ENCODE assay signal across 27 cellular contexts in genomic region chr18:73511751-73512525, GRCh38.
DNase-seq lines count a peak whose midpoint lies in the region; ATAC-seq, FAIRE-seq and TF ChIP-seq lines count a peak whose summit lies in the region.
"Had no signal": no experiment of that assay in that cellular context is flagged by ENCODE, and none has a peak within 500 bp of the region (broad histone marks: within the 10 kb centered on the region; RNA-seq: fewer than 3 reads in every experiment).

No MANE protein-coding gene starts in this region.

- no peaks in the 10 kb centered on the region for H3K9me3 ChIP-seq in astrocyte (ENCODE audit: insufficient read depth, low read depth, low read length)
- H3K9me3 ChIP-seq: ovary, tibial nerve had no signal

- no peaks in the 10 kb centered on the region for H3K27me3 ChIP-seq in astrocyte (ENCODE audit: insufficient read depth, low read length)
- H3K27me3 ChIP-seq: hepatocyte, ovary, tibial nerve had no signal

- H3K4me1 Mint-ChIP-seq in astrocyte (ENCODE audit: low read depth, unreplicated experiment) = no peaks in the 10 kb centered on the region
- H3K4me1 Mint-ChIP-seq: activated CD4-positive, alpha-beta memory T cell treated with anti-CD3 and anti-CD28 coated beads, Interleukin-2, amount 10 ng/mL, durations not matched to agents 7 days and 5 days; activated naive CD8-positive, alpha-beta T cell treated with anti-CD3 and anti-CD28 coated beads, Interleukin-2, amount 50 U/mL, for 24 hours had no signal

- no peaks in the 10 kb centered on the region for H3K36me3 Mint-ChIP-seq in astrocyte (ENCODE audit: low read depth, unreplicated experiment)
- H3K36me3 Mint-ChIP-seq: natural killer cell treated with Interleukin-12 subunit alpha and Interleukin-12 subunit beta and Interleukin-15 and Interleukin-18, amount 100 ng/mL, for 72 hours had no signal

- H3K4me3 Mint-ChIP-seq in astrocyte (ENCODE audit: unreplicated experiment) = no peak overlapping the region
- H3K4me3 Mint-ChIP-seq: activated CD4-positive, alpha-beta memory T cell treated with anti-CD3 and anti-CD28 coated beads, Interleukin-2, amount 10 ng/mL, durations not matched to agents 7 days and 5 days; activated naive CD8-positive, alpha-beta T cell treated with anti-CD3 and anti-CD28 coated beads, Interleukin-2, amount 50 U/mL, for 24 hours; natural killer cell treated with Interleukin-12 subunit alpha and Interleukin-12 subunit beta and Interleukin-15 and Interleukin-18, amount 100 ng/mL, for 72 hours; stimulated activated naive CD8-positive, alpha-beta T cell treated with anti-CD3 and anti-CD28 coated beads, Interleukin-15, Interleukin-2, amounts not matched to agents 100 ng/mL and 50 ng/mL, for 24 hours had no signal

- H3K27ac Mint-ChIP-seq in astrocyte (ENCODE audit: unreplicated experiment) = no peak overlapping the region
- H3K27ac Mint-ChIP-seq: activated CD4-positive, alpha-beta memory T cell treated with anti-CD3 and anti-CD28 coated beads, Interleukin-2, amount 10 ng/mL, durations not matched to agents 7 days and 5 days; activated naive CD8-positive, alpha-beta T cell treated with anti-CD3 and anti-CD28 coated beads, Interleukin-2, amount 50 U/mL, for 24 hours; natural killer cell treated with Interleukin-12 subunit alpha and Interleukin-12 subunit beta and Interleukin-15 and Interleukin-18, amount 100 ng/mL, for 72 hours; stimulated activated naive CD8-positive, alpha-beta T cell treated with anti-CD3 and anti-CD28 coated beads, Interleukin-15, Interleukin-2, amounts not matched to agents 100 ng/mL and 50 ng/mL, for 24 hours had no signal

- H3K4me2 ChIP-seq in astrocyte (ENCODE audit: low read length) = no peak overlapping the region
- H3K4me2 ChIP-seq: hepatocyte had no signal

- no peak overlapping the region for H3K9ac ChIP-seq in astrocyte (ENCODE audit: low read length)

- no peak overlapping the region for H3K4me3 ChIP-seq in astrocyte (ENCODE audit: insufficient read depth, low read depth, low read length)
- H3K4me3 ChIP-seq in foreskin fibroblast (ENCODE audit: low read depth in 1 of 2, low read length in 2 of 2) = no peak overlapping the region
- H3K4me3 ChIP-seq: hepatocyte, K562, ovary, SK-N-MC, tibial nerve had no signal

- no peak overlapping the region for H3K27ac ChIP-seq in astrocyte (ENCODE audit: low read depth, low read length)
- H3K27ac ChIP-seq: hepatocyte, ovary, SK-N-MC, tibial nerve had no signal

- DNase-seq in NCI-H1105 treated with DMSO at 0.1 percent for 48 hours (lab: John Stamatoyannopoulos, UW) (peak; percentile 15), NCI-H1105 (lab: John Stamatoyannopoulos, UW) (no peak), GM03348 (ENCODE audit: low spot score) (peak; percentile 10), astrocyte (ENCODE audit: low read depth) (peak; percentile 54), foreskin fibroblast (peak; percentile 46 to 68)
- DNase-seq in stimulated activated CD4-positive, alpha-beta T cell treated with anti-CD3 and anti-CD28 coated beads, Interleukin-4, amount 100 ng/mL, for 24 hours = no peak
- DNase-seq: activated CD4-positive, alpha-beta memory T cell treated with anti-CD3 and anti-CD28 coated beads, Interleukin-2, amount 10 ng/mL, durations not matched to agents 7 days and 5 days; activated effector memory CD4-positive, alpha-beta T cell treated with anti-CD3 and anti-CD28 coated beads, Interleukin-2, amount 50 U/mL, for 16 hours; activated naive CD8-positive, alpha-beta T cell treated with anti-CD3 and anti-CD28 coated beads, Interleukin-2, amount 50 U/mL, for 24 hours; C1 segment of cervical spinal cord; Calu3; HCEC 1CT; left ventricle myocardium superior; MM.1S; NCI-H2029 treated with DMSO at 0.1 percent for 48 hours; NCI-H446 treated with DMSO at 0.1 percent for 48 hours; ovary; RPMI8226 had no signal

- H3K4me1 ChIP-seq in astrocyte (ENCODE audit: insufficient read depth, low read length) = peaks cover 4% of the 10 kb centered on the region
- H3K4me1 ChIP-seq: tibial nerve had no signal

- no peak for TF ChIP-seq CTCF in astrocyte (IDR thresholded peaks at IDR 0.05; ENCODE audit: insufficient read depth, low read depth, low read length)
- no peak for TF ChIP-seq CTCF in foreskin fibroblast (IDR thresholded peaks at IDR 0.05; ENCODE audit: low read depth, low read length)

- peak; percentile 26 for FAIRE-seq in astrocyte (lab: Jason Lieb, UNC)
- FAIRE-seq: frontal cortex, K562 had no signal

- no peaks in the 10 kb centered on the region for H3K27me3 Mint-ChIP-seq in astrocyte (ENCODE audit: low read depth, unreplicated experiment)
- H3K27me3 Mint-ChIP-seq: activated CD4-positive, alpha-beta memory T cell treated with anti-CD3 and anti-CD28 coated beads, Interleukin-2, amount 10 ng/mL, durations not matched to agents 7 days and 5 days; activated naive CD8-positive, alpha-beta T cell treated with anti-CD3 and anti-CD28 coated beads, Interleukin-2, amount 50 U/mL, for 24 hours; natural killer cell treated with Interleukin-12 subunit alpha and Interleukin-12 subunit beta and Interleukin-15 and Interleukin-18, amount 100 ng/mL, for 72 hours; stimulated activated naive CD8-positive, alpha-beta T cell treated with anti-CD3 and anti-CD28 coated beads, Interleukin-15, Interleukin-2, amounts not matched to agents 100 ng/mL and 50 ng/mL, for 24 hours had no signal

- no peaks in the 10 kb centered on the region for H3K36me3 ChIP-seq in astrocyte (ENCODE audit: insufficient read depth, low read length)
- H3K36me3 ChIP-seq: ovary, tibial nerve had no signal

- no peaks in the 10 kb centered on the region for H3K9me3 Mint-ChIP-seq in astrocyte (ENCODE audit: unreplicated experiment)
- H3K9me3 Mint-ChIP-seq: activated naive CD8-positive, alpha-beta T cell treated with anti-CD3 and anti-CD28 coated beads, Interleukin-2, amount 50 U/mL, for 24 hours had no signal

- H3K79me2 ChIP-seq in astrocyte (ENCODE audit: insufficient read depth, low read length) = no peaks in the 10 kb centered on the region
- H3K79me2 ChIP-seq: hepatocyte had no signal

- H2AFZ ChIP-seq in astrocyte (ENCODE audit: low read depth, low read length) = no peak overlapping the region
- H2AFZ ChIP-seq: hepatocyte had no signal

- H4K20me1 ChIP-seq in astrocyte (ENCODE audit: insufficient read depth, low read length) = no peaks in the 10 kb centered on the region

- ATAC-seq in GM19467 (IDR thresholded peaks at IDR 0.05; ENCODE audit: unreplicated experiment) (no peak), HG03095 (IDR thresholded peaks at IDR 0.05; ENCODE audit: unreplicated experiment) (no peak)
- ATAC-seq: activated naive CD8-positive, alpha-beta T cell treated with anti-CD3 and anti-CD28 coated beads, Interleukin-2, amount 50 U/mL, for 24 hours; K562; left ventricle myocardium superior; natural killer cell treated with Interleukin-12 subunit alpha and Interleukin-12 subunit beta and Interleukin-15 and Interleukin-18, amount 100 ng/mL, for 72 hours had no signal

Comparison
In these comparisons a context has a peak if more than half of its experiments do, and no peak if none do; other contexts are left out.
1. DNase-seq: peak in NCI-H1105 treated with DMSO at 0.1 percent for 48 hours (single experiment), GM03348 (single experiment), astrocyte (single experiment) and foreskin fibroblast (2 of 2); none in NCI-H1105 (single experiment) and stimulated activated CD4-positive, alpha-beta T cell treated with anti-CD3 and anti-CD28 coated beads, Interleukin-4, amount 100 ng/mL, for 24 hours (single experiment).